1 cellular context compared by ENCODE assay signal in the genomic region with DNA sequence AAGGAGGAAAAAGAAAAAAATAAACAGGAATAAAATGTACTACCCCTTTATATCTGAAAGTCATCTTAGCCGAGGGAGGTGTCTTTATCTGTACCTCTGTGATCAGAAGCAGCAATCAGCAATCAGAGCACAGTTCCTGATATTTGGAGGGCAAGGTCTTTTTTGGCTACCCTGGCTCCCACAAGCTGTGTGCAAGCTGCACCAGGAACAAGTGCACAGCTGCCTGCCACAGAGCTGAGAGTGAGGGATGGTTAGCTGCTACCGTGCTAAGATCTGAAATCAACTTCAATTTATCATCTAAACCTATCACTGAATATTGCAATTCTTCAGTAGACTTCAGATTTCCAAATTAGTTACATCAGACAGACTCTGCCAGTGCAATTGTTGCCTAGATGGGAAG.
TF ChIP-seq lines count a peak whose summit lies in the region.

No MANE protein-coding gene starts in this region.

TF ChIP-seq in WTC11, 78 proteins besides CTCF, POLR2A, EP300 and RAD21 (continued from another document):
- TF ChIP-seq MXD4 (CRISPR knock-in tag; IDR thresholded peaks at IDR 0.05; ENCODE audit: borderline replicate concordance), result no peak
- no peak for TF ChIP-seq CREM (CRISPR knock-in tag; IDR thresholded peaks at IDR 0.05)
- TF ChIP-seq, protein P1, sequence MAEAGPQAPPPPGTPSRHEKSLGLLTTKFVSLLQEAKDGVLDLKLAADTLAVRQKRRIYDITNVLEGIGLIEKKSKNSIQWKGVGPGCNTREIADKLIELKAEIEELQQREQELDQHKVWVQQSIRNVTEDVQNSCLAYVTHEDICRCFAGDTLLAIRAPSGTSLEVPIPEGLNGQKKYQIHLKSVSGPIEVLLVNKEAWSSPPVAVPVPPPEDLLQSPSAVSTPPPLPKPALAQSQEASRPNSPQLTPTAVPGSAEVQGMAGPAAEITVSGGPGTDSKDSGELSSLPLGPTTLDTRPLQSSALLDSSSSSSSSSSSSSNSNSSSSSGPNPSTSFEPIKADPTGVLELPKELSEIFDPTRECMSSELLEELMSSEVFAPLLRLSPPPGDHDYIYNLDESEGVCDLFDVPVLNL (CRISPR knock-in tag; IDR thresholded peaks at IDR 0.05; ENCODE audit: borderline replicate concordance, low read depth), result no peak
